2 cellular contexts compared by ENCODE assay signal in genomic region chr15:69394556-69395282, GRCh38.
TF ChIP-seq lines count a peak whose summit lies in the region.

No MANE protein-coding gene starts in this region.

TF ChIP-seq in IMR-90, 13 proteins besides CTCF, POLR2A, EP300 and RAD21 (continued from another document):
- TF ChIP-seq BHLHE40 (IDR thresholded peaks at IDR 0.05; ENCODE audit: low read depth, low read length), result peak; percentile 87; the same call in 1 of the 2 replicates
- TF ChIP-seq CEBPB (IDR thresholded peaks at IDR 0.05; ENCODE audit: low read depth, low read length), result no peak
- TF ChIP-seq NFE2L2 (IDR thresholded peaks at IDR 0.05; ENCODE audit: low read depth, low read length), result no peak
- peak; percentile 90 for TF ChIP-seq SMC3 (IDR thresholded peaks at IDR 0.05; ENCODE audit: low read depth, low read length)
- no peak for TF ChIP-seq MAFK (IDR thresholded peaks at IDR 0.05; ENCODE audit: low read depth, low read length)
- peak; percentile 41; the same call in 1 of the 2 replicates for TF ChIP-seq MAZ (IDR thresholded peaks at IDR 0.05; ENCODE audit: borderline replicate concordance, low read depth, low read length)
- TF ChIP-seq USF2 (IDR thresholded peaks at IDR 0.05; ENCODE audit: low read depth, low read length), result peak; percentile 84
- TF ChIP-seq MXI1 (IDR thresholded peaks at IDR 0.05; ENCODE audit: borderline replicate concordance, low read depth, low read length), result peak; percentile 88
- no peak; the same call in 1 of the 2 replicates for TF ChIP-seq CHD1 (IDR thresholded peaks at IDR 0.05; ENCODE audit: low read depth, low read length)
- no peak for TF ChIP-seq RFX5 (IDR thresholded peaks at IDR 0.05; ENCODE audit: low read depth, low read length)

TF ChIP-seq in SK-N-SH treated with all-trans-retinoic acid at 6 μM for 48 hours, 23 proteins besides CTCF, POLR2A, EP300 and RAD21:
- TF ChIP-seq, protein P1, sequence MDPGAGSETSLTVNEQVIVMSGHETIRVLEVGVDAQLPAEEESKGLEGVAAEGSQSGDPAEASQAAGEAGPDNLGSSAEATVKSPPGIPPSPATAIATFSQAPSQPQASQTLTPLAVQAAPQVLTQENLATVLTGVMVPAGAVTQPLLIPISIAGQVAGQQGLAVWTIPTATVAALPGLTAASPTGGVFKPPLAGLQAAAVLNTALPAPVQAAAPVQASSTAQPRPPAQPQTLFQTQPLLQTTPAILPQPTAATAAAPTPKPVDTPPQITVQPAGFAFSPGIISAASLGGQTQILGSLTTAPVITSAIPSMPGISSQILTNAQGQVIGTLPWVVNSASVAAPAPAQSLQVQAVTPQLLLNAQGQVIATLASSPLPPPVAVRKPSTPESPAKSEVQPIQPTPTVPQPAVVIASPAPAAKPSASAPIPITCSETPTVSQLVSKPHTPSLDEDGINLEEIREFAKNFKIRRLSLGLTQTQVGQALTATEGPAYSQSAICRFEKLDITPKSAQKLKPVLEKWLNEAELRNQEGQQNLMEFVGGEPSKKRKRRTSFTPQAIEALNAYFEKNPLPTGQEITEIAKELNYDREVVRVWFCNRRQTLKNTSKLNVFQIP (CRISPR knock-in tag; IDR thresholded peaks at IDR 0.05; ENCODE audit: borderline replicate concordance, low read depth), result no peak
- no peak for TF ChIP-seq ZFP30 (CRISPR knock-in tag; IDR thresholded peaks at IDR 0.05)
- TF ChIP-seq, protein P2, sequence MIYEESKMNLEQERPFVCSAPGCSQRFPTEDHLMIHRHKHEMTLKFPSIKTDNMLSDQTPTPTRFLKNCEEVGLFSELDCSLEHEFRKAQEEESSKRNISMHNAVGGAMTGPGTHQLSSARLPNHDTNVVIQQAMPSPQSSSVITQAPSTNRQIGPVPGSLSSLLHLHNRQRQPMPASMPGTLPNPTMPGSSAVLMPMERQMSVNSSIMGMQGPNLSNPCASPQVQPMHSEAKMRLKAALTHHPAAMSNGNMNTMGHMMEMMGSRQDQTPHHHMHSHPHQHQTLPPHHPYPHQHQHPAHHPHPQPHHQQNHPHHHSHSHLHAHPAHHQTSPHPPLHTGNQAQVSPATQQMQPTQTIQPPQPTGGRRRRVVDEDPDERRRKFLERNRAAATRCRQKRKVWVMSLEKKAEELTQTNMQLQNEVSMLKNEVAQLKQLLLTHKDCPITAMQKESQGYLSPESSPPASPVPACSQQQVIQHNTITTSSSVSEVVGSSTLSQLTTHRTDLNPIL (CRISPR knock-in tag; IDR thresholded peaks at IDR 0.05; ENCODE audit: low read depth), result no peak
- TF ChIP-seq TSHZ2 (CRISPR knock-in tag; IDR thresholded peaks at IDR 0.05), result peak; percentile 28; the same call in 1 of the 2 replicates
TF ChIP-seq in SK-N-SH treated with all-trans-retinoic acid at 6 μM for 48 hours: peak in this region for 1.
